In genomic region chr6:20472748-20473147, GRCh38 we compare ENCODE assay signal across 9 cellular contexts.
"Had no signal": no experiment of that assay in that cellular context is flagged by ENCODE, and none has a peak within 500 bp of the region (broad histone marks: within the 10 kb centered on the region; RNA-seq: fewer than 3 reads in every experiment).

No MANE protein-coding gene starts in this region.

- FAIRE-seq: HepG2 had no signal

- H3K27ac ChIP-seq: HL-60 had no signal

- H3K9me3 ChIP-seq: HAP-1 had no signal

- H3K4me1 ChIP-seq: HAP-1 had no signal

- ATAC-seq: HCT116, HepG2 had no signal

- H3K9me3 Mint-ChIP-seq: HFFc6, IgD-negative memory B cell had no signal

- H3K27ac Mint-ChIP-seq: HFFc6, IgD-negative memory B cell had no signal

- DNase-seq: GOT3, H7, HFFc6, KG1 had no signal

- H3K4me3 ChIP-seq: HAP-1 had no signal

- H3K27me3 Mint-ChIP-seq: IgD-negative memory B cell had no signal

- H3K4me3 Mint-ChIP-seq: HFFc6, IgD-negative memory B cell had no signal
